In genomic region chr10:133334495-133335237, GRCh38 we compare ENCODE assay signal across 8 cellular contexts. TPM values are rescaled to one million over a fixed set of nuclear protein-coding genes. Genes with fewer than 3 reads are reported as not detected.
DNase-seq lines count a peak whose midpoint lies in the region; ATAC-seq and TF ChIP-seq lines count a peak whose summit lies in the region.

No MANE protein-coding gene starts in this region.

- peak overlapping the region; percentile 24 to 66 (median 44) for H3K4me3 ChIP-seq in breast epithelium
- H3K4me3 ChIP-seq in right lobe of liver, result no peak overlapping the region
- peak overlapping the region; percentile 32 for H3K4me3 ChIP-seq in upper lobe of right lung

- H3K4me1 ChIP-seq in breast epithelium, result peaks cover 7 to 8% of the 10 kb centered on the region in 2 donors
- peaks cover 0 to 14% (median 0%) of the 10 kb centered on the region in 4 donors for H3K4me1 ChIP-seq in right lobe of liver
- peaks cover 20% of the 10 kb centered on the region for H3K4me1 ChIP-seq in upper lobe of right lung

- TF ChIP-seq POLR2A in breast epithelium (IDR thresholded peaks at IDR 0.05), result no peak
- no peak for TF ChIP-seq POLR2A in right lobe of liver (IDR thresholded peaks at IDR 0.05)

- intact Hi-C loops in Right ventricle myocardium inferior (cut with DNase I) (no loop called here), cardiac septum (cut with DNase I) (no loop called here), breast epithelium (cut with DNase I; ENCODE audit: low total_unique reads) (no loop called here), right lobe of liver (cut with DNase I) (no loop called here), upper lobe of right lung (cut with DNase I) (no loop called here)

- WGBS in right lobe of liver (ENCODE audit: insufficient coverage, low coverage, low lambda C conversion rate, missing lambda C conversion rate), result 14% methylated on average over 20 of the region's 51 CpGs

- peaks cover 18 to 70% of the 10 kb centered on the region in 2 donors for H3K27me3 ChIP-seq in breast epithelium
- peaks cover 0 to 22% of the 10 kb centered on the region in 2 donors for H3K27me3 ChIP-seq in right lobe of liver
- H3K27me3 ChIP-seq in upper lobe of right lung, result peaks cover 55% of the 10 kb centered on the region

- no peak for TF ChIP-seq CTCF in breast epithelium (IDR thresholded peaks at IDR 0.05)
- TF ChIP-seq CTCF in right lobe of liver (IDR thresholded peaks at IDR 0.05), result no peak
- no peak for TF ChIP-seq CTCF in upper lobe of right lung (IDR thresholded peaks at IDR 0.05)

- peak; percentile 54 for DNase-seq in Right ventricle myocardium inferior (ENCODE audit: missing footprints)
- DNase-seq in cardiac septum (ENCODE audit: low spot score), result no peak
- DNase-seq in breast epithelium (ENCODE audit: low spot score in 2 of 2), result no peak
- DNase-seq in right lobe of liver, result no peak
- DNase-seq in upper lobe of right lung, result peak; percentile 68
- no peak for DNase-seq in SIG-M5 treated with dmso at 0.1 percent for 504 hours (lab: John Stamatoyannopoulos, UW; ENCODE audit: unreplicated experiment)
- DNase-seq in HuH-7 (ENCODE audit: low spot score), result no peak

- H3K27ac ChIP-seq in breast epithelium, result no peak overlapping the region
- no peak overlapping the region for H3K27ac ChIP-seq in right lobe of liver
- no peak overlapping the region for H3K27ac ChIP-seq in upper lobe of right lung

- H3K9me3 ChIP-seq in breast epithelium, result no peaks in the 10 kb centered on the region
- no peaks in the 10 kb centered on the region for H3K9me3 ChIP-seq in right lobe of liver
- H3K9me3 ChIP-seq in upper lobe of right lung, result no peaks in the 10 kb centered on the region

- H3K36me3 ChIP-seq in breast epithelium (no peaks in the 10 kb centered on the region), right lobe of liver (no peaks in the 10 kb centered on the region), upper lobe of right lung (no peaks in the 10 kb centered on the region)

- no peak for ATAC-seq in Right ventricle myocardium inferior
- ATAC-seq in right lobe of liver, result peak; percentile 5 to 38 (median 25)
- ATAC-seq in upper lobe of right lung, result no peak
- ATAC-seq in HG02588 (IDR thresholded peaks at IDR 0.05; ENCODE audit: unreplicated experiment), result no peak

RNA-seq across cellular contexts. Expression of gene CALY, which starts 2.0 kb away (rescaled TPM):
- total RNA-seq in Right ventricle myocardium inferior (not detected), cardiac septum (not detected), breast epithelium (under 1 TPM in 1 of 3 donors, not detected in 2; 0.66 TPM), right lobe of liver (not detected), upper lobe of right lung (not detected)

RNA-seq across cellular contexts. Expression of gene PRAP1, which starts 12.5 kb away (rescaled TPM):
- total RNA-seq in Right ventricle myocardium inferior (not detected), cardiac septum (not detected), breast epithelium (not detected), right lobe of liver (100 to 1,000 TPM; 177 to 522 (median 298) TPM), upper lobe of right lung (not detected)

RNA-seq across cellular contexts. Expression of gene FUOM, which starts 23.2 kb away (rescaled TPM):
- total RNA-seq in Right ventricle myocardium inferior (7.9 TPM), cardiac septum (6.1 TPM), breast epithelium (10 to 100 TPM; 13.8 to 31.5 (median 31.2) TPM), right lobe of liver (100 to 1,000 TPM in 4 of 6 experiments, 10 to 100 TPM in 2; 76.1 to 158 (median 124) TPM), upper lobe of right lung (21.2 TPM)

RNA-seq across cellular contexts. Expression of gene ZNF511, which starts 26.0 kb away (rescaled TPM):
- 39.4 TPM for total RNA-seq in Right ventricle myocardium inferior
- 34.4 TPM for total RNA-seq in cardiac septum
- 10 to 100 TPM; 27.4 to 33.2 (median 32.1) TPM for total RNA-seq in breast epithelium
- total RNA-seq in right lobe of liver, result 10 to 100 TPM; 17.4 to 30.2 (median 25.9) TPM
- total RNA-seq in upper lobe of right lung, result 42.8 TPM

RNA-seq across cellular contexts. Expression of gene TUBGCP2, which starts 26.0 kb away (rescaled TPM):
- total RNA-seq in Right ventricle myocardium inferior, result 44.7 TPM
- total RNA-seq in cardiac septum, result 39.4 TPM
- 10 to 100 TPM; 33.6 to 40.0 (median 39.5) TPM for total RNA-seq in breast epithelium
- 10 to 100 TPM; 19.6 to 30.0 (median 25.6) TPM for total RNA-seq in right lobe of liver
- total RNA-seq in upper lobe of right lung, result 44.6 TPM

Comparison
In these comparisons a context has a peak if more than half of its experiments do, and no peak if none do; other contexts are left out.
1. DNase-seq: peak in Right ventricle myocardium inferior (single experiment) and upper lobe of right lung (single experiment); none in cardiac septum (single experiment), breast epithelium (0 of 2), right lobe of liver (0 of 3), SIG-M5 treated with dmso at 0.1 percent for 504 hours (single experiment) and HuH-7 (single experiment).
2. ATAC-seq: peak in right lobe of liver (4 of 4); none in Right ventricle myocardium inferior (single experiment), upper lobe of right lung (single experiment) and HG02588 (single experiment).
3. H3K4me3 ChIP-seq: peak in breast epithelium (3 of 3) and upper lobe of right lung (single experiment); none in right lobe of liver (0 of 3).
4. RNA of gene PRAP1, which starts 12.5 kb away (total RNA-seq): 177 to 522 TPM in right lobe of liver; not detected in Right ventricle myocardium inferior (single experiment), not detected in cardiac septum (single experiment), not detected in breast epithelium and not detected in upper lobe of right lung (single experiment); every median in the first group is over 10 times any median in the second.